ENCODE assay signal across 3 cellular contexts in the genomic region with DNA sequence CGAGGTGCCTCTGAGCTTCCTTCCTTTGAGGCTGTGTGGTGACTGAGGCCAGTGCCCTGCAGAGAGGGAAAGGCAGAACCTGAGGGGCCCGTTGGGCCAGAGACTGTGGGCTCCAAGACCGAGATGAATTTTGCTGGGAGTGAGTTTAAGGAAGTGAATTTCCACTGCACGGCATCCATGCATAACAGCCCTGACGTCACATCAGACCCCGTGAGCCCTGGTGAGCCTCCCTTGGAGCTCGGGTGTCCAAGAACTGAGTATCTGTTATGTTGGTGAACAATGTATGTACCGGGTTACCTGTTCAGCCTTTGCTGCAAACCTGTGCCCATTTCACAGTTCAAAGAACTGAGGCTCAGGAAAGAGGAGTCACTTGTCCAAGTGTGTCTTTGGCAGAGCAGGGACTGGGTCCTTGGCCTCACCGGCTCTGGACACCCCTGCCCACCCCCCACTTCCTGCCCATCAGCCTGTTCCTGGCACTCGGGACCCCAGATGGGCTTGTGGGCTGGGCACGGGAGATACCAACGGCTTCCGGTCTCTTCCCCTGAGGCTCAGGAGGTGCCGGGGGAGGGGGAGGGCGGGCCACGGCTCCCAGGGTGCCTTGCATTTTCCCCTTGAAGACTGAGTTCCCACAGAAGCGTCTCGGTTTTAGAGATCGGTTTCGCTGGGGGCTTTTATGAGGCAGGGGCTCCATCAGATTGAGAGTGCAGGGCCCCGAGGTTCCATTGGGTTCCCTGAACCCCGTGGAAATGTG.
TF ChIP-seq lines count a peak whose summit lies in the region.

No MANE protein-coding gene starts in this region.

TF ChIP-seq in GM23338, 12 proteins besides CTCF, POLR2A, EP300 and RAD21 (continues in another document):
- TF ChIP-seq JUNB (IDR thresholded peaks at IDR 0.05; ENCODE audit: unreplicated experiment) (no peak), NANOG (IDR thresholded peaks at IDR 0.05; ENCODE audit: borderline replicate concordance) (no peak), CREB1 (CRISPR knock-in tag; IDR thresholded peaks at IDR 0.05; ENCODE audit: low read depth) (no peak), ZNF331 (CRISPR knock-in tag; IDR thresholded peaks at IDR 0.05; ENCODE audit: low read depth) (no peak)
- TF ChIP-seq, protein P1, sequence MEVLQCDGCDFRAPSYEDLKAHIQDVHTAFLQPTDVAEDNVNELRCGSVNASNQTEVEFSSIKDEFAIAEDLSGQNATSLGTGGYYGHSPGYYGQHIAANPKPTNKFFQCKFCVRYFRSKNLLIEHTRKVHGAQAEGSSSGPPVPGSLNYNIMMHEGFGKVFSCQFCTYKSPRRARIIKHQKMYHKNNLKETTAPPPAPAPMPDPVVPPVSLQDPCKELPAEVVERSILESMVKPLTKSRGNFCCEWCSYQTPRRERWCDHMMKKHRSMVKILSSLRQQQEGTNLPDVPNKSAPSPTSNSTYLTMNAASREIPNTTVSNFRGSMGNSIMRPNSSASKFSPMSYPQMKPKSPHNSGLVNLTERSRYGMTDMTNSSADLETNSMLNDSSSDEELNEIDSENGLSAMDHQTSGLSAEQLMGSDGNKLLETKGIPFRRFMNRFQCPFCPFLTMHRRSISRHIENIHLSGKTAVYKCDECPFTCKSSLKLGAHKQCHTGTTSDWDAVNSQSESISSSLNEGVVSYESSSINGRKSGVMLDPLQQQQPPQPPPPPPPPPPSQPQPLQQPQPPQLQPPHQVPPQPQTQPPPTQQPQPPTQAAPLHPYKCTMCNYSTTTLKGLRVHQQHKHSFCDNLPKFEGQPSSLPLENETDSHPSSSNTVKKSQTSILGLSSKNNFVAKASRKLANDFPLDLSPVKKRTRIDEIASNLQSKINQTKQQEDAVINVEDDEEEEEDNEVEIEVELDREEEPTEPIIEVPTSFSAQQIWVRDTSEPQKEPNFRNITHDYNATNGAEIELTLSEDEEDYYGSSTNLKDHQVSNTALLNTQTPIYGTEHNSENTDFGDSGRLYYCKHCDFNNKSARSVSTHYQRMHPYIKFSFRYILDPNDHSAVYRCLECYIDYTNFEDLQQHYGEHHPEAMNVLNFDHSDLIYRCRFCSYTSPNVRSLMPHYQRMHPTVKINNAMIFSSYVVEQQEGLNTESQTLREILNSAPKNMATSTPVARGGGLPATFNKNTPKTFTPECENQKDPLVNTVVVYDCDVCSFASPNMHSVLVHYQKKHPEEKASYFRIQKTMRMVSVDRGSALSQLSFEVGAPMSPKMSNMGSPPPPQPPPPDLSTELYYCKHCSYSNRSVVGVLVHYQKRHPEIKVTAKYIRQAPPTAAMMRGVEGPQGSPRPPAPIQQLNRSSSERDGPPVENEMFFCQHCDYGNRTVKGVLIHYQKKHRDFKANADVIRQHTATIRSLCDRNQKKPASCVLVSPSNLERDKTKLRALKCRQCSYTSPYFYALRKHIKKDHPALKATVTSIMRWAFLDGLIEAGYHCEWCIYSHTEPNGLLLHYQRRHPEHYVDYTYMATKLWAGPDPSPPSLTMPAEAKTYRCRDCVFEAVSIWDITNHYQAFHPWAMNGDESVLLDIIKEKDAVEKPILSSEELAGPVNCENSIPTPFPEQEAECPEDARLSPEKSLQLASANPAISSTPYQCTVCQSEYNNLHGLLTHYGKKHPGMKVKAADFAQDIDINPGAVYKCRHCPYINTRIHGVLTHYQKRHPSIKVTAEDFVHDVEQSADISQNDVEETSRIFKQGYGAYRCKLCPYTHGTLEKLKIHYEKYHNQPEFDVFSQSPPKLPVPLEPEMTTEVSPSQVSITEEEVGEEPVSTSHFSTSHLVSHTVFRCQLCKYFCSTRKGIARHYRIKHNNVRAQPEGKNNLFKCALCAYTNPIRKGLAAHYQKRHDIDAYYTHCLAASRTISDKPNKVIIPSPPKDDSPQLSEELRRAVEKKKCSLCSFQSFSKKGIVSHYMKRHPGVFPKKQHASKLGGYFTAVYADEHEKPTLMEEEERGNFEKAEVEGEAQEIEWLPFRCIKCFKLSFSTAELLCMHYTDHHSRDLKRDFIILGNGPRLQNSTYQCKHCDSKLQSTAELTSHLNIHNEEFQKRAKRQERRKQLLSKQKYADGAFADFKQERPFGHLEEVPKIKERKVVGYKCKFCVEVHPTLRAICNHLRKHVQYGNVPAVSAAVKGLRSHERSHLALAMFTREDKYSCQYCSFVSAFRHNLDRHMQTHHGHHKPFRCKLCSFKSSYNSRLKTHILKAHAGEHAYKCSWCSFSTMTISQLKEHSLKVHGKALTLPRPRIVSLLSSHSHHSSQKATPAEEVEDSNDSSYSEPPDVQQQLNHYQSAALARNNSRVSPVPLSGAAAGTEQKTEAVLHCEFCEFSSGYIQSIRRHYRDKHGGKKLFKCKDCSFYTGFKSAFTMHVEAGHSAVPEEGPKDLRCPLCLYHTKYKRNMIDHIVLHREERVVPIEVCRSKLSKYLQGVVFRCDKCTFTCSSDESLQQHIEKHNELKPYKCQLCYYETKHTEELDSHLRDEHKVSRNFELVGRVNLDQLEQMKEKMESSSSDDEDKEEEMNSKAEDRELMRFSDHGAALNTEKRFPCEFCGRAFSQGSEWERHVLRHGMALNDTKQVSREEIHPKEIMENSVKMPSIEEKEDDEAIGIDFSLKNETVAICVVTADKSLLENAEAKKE (CRISPR knock-in tag; IDR thresholded peaks at IDR 0.05) = no peak

TF ChIP-seq in K562, 482 proteins besides CTCF, POLR2A, EP300 and RAD21 (continues in another document):
- TF ChIP-seq MEIS2 (IDR thresholded peaks at IDR 0.05; ENCODE audit: partially characterized antibody) (no peak), U2AF2 (optimal IDR thresholded peaks at IDR 0.05; ENCODE audit: low read depth, low read length) (no peak), HDAC1 (IDR thresholded peaks at IDR 0.05) (no peak)
- TF ChIP-seq, protein P2, sequence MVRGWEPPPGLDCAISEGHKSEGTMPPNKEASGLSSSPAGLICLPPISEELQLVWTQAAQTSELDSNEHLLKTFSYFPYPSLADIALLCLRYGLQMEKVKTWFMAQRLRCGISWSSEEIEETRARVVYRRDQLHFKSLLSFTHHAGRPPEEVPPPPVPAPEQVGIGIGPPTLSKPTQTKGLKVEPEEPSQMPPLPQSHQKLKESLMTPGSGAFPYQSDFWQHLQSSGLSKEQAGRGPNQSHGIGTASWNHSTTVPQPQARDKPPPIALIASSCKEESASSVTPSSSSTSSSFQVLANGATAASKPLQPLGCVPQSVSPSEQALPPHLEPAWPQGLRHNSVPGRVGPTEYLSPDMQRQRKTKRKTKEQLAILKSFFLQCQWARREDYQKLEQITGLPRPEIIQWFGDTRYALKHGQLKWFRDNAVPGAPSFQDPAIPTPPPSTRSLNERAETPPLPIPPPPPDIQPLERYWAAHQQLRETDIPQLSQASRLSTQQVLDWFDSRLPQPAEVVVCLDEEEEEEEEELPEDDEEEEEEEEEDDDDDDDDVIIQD (CRISPR knock-in tag; IDR thresholded peaks at IDR 0.05) = no peak

TF ChIP-seq in WTC11, 78 proteins besides CTCF, POLR2A, EP300 and RAD21:
- TF ChIP-seq, protein P3, sequence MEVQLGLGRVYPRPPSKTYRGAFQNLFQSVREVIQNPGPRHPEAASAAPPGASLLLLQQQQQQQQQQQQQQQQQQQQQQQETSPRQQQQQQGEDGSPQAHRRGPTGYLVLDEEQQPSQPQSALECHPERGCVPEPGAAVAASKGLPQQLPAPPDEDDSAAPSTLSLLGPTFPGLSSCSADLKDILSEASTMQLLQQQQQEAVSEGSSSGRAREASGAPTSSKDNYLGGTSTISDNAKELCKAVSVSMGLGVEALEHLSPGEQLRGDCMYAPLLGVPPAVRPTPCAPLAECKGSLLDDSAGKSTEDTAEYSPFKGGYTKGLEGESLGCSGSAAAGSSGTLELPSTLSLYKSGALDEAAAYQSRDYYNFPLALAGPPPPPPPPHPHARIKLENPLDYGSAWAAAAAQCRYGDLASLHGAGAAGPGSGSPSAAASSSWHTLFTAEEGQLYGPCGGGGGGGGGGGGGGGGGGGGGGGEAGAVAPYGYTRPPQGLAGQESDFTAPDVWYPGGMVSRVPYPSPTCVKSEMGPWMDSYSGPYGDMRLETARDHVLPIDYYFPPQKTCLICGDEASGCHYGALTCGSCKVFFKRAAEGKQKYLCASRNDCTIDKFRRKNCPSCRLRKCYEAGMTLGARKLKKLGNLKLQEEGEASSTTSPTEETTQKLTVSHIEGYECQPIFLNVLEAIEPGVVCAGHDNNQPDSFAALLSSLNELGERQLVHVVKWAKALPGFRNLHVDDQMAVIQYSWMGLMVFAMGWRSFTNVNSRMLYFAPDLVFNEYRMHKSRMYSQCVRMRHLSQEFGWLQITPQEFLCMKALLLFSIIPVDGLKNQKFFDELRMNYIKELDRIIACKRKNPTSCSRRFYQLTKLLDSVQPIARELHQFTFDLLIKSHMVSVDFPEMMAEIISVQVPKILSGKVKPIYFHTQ (CRISPR knock-in tag; IDR thresholded peaks at IDR 0.05) = no peak
- TF ChIP-seq, protein P4, sequence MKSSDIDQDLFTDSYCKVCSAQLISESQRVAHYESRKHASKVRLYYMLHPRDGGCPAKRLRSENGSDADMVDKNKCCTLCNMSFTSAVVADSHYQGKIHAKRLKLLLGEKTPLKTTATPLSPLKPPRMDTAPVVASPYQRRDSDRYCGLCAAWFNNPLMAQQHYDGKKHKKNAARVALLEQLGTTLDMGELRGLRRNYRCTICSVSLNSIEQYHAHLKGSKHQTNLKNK (CRISPR knock-in tag; IDR thresholded peaks at IDR 0.05) = no peak
- no peak for TF ChIP-seq EMX1 (CRISPR knock-in tag; IDR thresholded peaks at IDR 0.05)
- TF ChIP-seq, protein P5, sequence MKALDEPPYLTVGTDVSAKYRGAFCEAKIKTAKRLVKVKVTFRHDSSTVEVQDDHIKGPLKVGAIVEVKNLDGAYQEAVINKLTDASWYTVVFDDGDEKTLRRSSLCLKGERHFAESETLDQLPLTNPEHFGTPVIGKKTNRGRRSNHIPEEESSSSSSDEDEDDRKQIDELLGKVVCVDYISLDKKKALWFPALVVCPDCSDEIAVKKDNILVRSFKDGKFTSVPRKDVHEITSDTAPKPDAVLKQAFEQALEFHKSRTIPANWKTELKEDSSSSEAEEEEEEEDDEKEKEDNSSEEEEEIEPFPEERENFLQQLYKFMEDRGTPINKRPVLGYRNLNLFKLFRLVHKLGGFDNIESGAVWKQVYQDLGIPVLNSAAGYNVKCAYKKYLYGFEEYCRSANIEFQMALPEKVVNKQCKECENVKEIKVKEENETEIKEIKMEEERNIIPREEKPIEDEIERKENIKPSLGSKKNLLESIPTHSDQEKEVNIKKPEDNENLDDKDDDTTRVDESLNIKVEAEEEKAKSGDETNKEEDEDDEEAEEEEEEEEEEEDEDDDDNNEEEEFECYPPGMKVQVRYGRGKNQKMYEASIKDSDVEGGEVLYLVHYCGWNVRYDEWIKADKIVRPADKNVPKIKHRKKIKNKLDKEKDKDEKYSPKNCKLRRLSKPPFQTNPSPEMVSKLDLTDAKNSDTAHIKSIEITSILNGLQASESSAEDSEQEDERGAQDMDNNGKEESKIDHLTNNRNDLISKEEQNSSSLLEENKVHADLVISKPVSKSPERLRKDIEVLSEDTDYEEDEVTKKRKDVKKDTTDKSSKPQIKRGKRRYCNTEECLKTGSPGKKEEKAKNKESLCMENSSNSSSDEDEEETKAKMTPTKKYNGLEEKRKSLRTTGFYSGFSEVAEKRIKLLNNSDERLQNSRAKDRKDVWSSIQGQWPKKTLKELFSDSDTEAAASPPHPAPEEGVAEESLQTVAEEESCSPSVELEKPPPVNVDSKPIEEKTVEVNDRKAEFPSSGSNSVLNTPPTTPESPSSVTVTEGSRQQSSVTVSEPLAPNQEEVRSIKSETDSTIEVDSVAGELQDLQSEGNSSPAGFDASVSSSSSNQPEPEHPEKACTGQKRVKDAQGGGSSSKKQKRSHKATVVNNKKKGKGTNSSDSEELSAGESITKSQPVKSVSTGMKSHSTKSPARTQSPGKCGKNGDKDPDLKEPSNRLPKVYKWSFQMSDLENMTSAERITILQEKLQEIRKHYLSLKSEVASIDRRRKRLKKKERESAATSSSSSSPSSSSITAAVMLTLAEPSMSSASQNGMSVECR (CRISPR knock-in tag; IDR thresholded peaks at IDR 0.05; ENCODE audit: borderline replicate concordance) = no peak
- TF ChIP-seq, protein P6, sequence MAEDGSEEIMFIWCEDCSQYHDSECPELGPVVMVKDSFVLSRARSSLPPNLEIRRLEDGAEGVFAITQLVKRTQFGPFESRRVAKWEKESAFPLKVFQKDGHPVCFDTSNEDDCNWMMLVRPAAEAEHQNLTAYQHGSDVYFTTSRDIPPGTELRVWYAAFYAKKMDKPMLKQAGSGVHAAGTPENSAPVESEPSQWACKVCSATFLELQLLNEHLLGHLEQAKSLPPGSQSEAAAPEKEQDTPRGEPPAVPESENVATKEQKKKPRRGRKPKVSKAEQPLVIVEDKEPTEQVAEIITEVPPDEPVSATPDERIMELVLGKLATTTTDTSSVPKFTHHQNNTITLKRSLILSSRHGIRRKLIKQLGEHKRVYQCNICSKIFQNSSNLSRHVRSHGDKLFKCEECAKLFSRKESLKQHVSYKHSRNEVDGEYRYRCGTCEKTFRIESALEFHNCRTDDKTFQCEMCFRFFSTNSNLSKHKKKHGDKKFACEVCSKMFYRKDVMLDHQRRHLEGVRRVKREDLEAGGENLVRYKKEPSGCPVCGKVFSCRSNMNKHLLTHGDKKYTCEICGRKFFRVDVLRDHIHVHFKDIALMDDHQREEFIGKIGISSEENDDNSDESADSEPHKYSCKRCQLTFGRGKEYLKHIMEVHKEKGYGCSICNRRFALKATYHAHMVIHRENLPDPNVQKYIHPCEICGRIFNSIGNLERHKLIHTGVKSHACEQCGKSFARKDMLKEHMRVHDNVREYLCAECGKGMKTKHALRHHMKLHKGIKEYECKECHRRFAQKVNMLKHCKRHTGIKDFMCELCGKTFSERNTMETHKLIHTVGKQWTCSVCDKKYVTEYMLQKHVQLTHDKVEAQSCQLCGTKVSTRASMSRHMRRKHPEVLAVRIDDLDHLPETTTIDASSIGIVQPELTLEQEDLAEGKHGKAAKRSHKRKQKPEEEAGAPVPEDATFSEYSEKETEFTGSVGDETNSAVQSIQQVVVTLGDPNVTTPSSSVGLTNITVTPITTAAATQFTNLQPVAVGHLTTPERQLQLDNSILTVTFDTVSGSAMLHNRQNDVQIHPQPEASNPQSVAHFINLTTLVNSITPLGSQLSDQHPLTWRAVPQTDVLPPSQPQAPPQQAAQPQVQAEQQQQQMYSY (CRISPR knock-in tag; IDR thresholded peaks at IDR 0.05) = no peak
- no peak for TF ChIP-seq OVOL2 (CRISPR knock-in tag; IDR thresholded peaks at IDR 0.05; ENCODE audit: borderline replicate concordance)
- TF ChIP-seq ZNF317 (CRISPR knock-in tag; IDR thresholded peaks at IDR 0.05; ENCODE audit: borderline replicate concordance, low read depth) = no peak
